In genomic region chr13:51849145-51850101, GRCh38 we compare ENCODE assay signal across 10 cellular contexts. TPM values are rescaled to one million over a fixed set of nuclear protein-coding genes. Genes with fewer than 3 reads are reported as not detected.
DNase-seq lines count a peak whose midpoint lies in the region; ATAC-seq, FAIRE-seq and TF ChIP-seq lines count a peak whose summit lies in the region.
"Had no signal": no experiment of that assay in that cellular context is flagged by ENCODE, and none has a peak within 500 bp of the region (broad histone marks: within the 10 kb centered on the region; RNA-seq: fewer than 3 reads in every experiment).

No MANE protein-coding gene starts in this region.

- peak; percentile 79 for TF ChIP-seq CTCF in HepG2 (CRISPR knock-in tag; IDR thresholded peaks at IDR 0.05)

- no peaks in the 10 kb centered on the region for H3K9me3 ChIP-seq in HepG2 (ENCODE audit: low read length)

- intact Hi-C loops in HepG2 (cut with micrococcal nuclease; ENCODE audit: unreplicated experiment): no loop called here

- H3K36me3 ChIP-seq in HepG2 (replicated peaks in 1 of 2; ENCODE audit: control insufficient read depth in 1 of 2, insufficient read depth in 2 of 2, low read length in 2 of 2): no peaks in the 10 kb centered on the region

- FAIRE-seq in HepG2 (lab: Jason Lieb, UNC): no peak

- no peaks in the 10 kb centered on the region for H3K27me3 ChIP-seq in HepG2 (ENCODE audit: control insufficient read depth in 1 of 2, insufficient read depth in 2 of 2, low read length in 2 of 2)

- no peak overlapping the region for H3K4me3 ChIP-seq in HepG2 (replicated peaks in 1 of 3; ENCODE audit: insufficient read depth in 1 of 3, low read depth in 2 of 3, low read length in 3 of 3)

- in situ Hi-C loops in HepG2 (cut with HindIII; ENCODE audit: extremely low pct_ligation_motif_present, low pct_unique_long_range_greater_than_20kb): no loop called here

- H4K20me1 ChIP-seq in HepG2 (ENCODE audit: insufficient read depth, low read length): no peaks in the 10 kb centered on the region

- H3K79me2 ChIP-seq in HepG2 (ENCODE audit: insufficient read depth, low read length): no peaks in the 10 kb centered on the region
- H3K79me2 ChIP-seq: parathyroid adenoma had no signal

- DNase-seq in NCI-H1694 treated with DMSO at 0.1 percent for 48 hours (lab: John Stamatoyannopoulos, UW) (peak; percentile 6), NCI-H1694 (lab: John Stamatoyannopoulos, UW) (no peak), NAMALWA (ENCODE audit: low spot score) (peak; percentile 51), HepG2 (ENCODE audit: low spot score) (peak; percentile 22), pons (ENCODE audit: low spot score) (no peak)
- peak; percentile 37 for DNase-seq in activated naive CD4-positive, alpha-beta T cell treated with Interleukin-2 at 50 U/mL for 16 hours

- BruUV-seq in HepG2 (replicated peaks; lab: Mats Ljungman, UMichigan): no TSS peak

- peaks cover 27% of the 10 kb centered on the region for H3K4me1 ChIP-seq in HepG2 (ENCODE audit: insufficient read depth, low read length)
- H3K4me1 ChIP-seq: parathyroid adenoma had no signal

- no peak overlapping the region for H3K27ac ChIP-seq in HepG2 (ENCODE audit: extremely low read length, insufficient read depth, low read length)
- H3K27ac ChIP-seq: parathyroid adenoma had no signal

- H3K9ac ChIP-seq in HepG2 (ENCODE audit: insufficient read depth, low read depth, low read length): no peak overlapping the region
- H3K9ac ChIP-seq: parathyroid adenoma had no signal

- POLR2A ChIA-PET in HepG2 (lab: Yijun Ruan, JAX): interaction anchor here (0.6 kb wide), 1 partner anchor 22 kb away, joined by 5 read pairs; no protein-coding TSS in a partner anchor

- WGBS in HepG2 (ENCODE audit: low lambda C conversion rate): 62% methylated on average over 19 of the region's 21 CpGs

- H2AFZ ChIP-seq in HepG2 (ENCODE audit: low read length): no peak overlapping the region
- H2AFZ ChIP-seq: parathyroid adenoma had no signal

- CTCF ChIA-PET in HepG2 (lab: Yijun Ruan, JAX; ENCODE audit: low intra/inter-chr PET ratio, low total read pairs): interaction anchor here (1.7 kb wide), 1 partner anchor 34 kb away, joined by 8 read pairs; no protein-coding TSS in a partner anchor

- no peak for TF ChIP-seq EP300 in HepG2 (IDR thresholded peaks at IDR 0.05; ENCODE audit: low read depth in 2 of 2, low read length in 2 of 2)
- no peak for TF ChIP-seq EP300 in HepG2 (CRISPR knock-in tag; IDR thresholded peaks at IDR 0.05; ENCODE audit: borderline replicate concordance)

- ATAC-seq in HepG2 (peak; percentile 76), GM21786 (IDR thresholded peaks at IDR 0.05; ENCODE audit: unreplicated experiment) (no peak), GM21825 (IDR thresholded peaks at IDR 0.05; ENCODE audit: unreplicated experiment) (no peak)

- no peak for TF ChIP-seq RAD21 in HepG2 (CRISPR knock-in tag; IDR thresholded peaks at IDR 0.05)

- no peak for TF ChIP-seq POLR2A in HepG2 (IDR thresholded peaks at IDR 0.05; ENCODE audit: insufficient read depth in 1 of 2, low read depth in 2 of 2, low read length in 2 of 2)

- H3K4me2 ChIP-seq in HepG2 (ENCODE audit: low read depth, low read length): no peak overlapping the region

TF ChIP-seq in HepG2, 621 proteins besides CTCF, POLR2A, EP300 and RAD21 (continues in another document):
- peak; percentile 50 for TF ChIP-seq STAG1 (CRISPR knock-in tag; IDR thresholded peaks at IDR 0.05)
- TF ChIP-seq ZNF180 (CRISPR knock-in tag; IDR thresholded peaks at IDR 0.05; ENCODE audit: borderline replicate concordance, low read depth): no peak

RNA-seq across cellular contexts. Expression of gene TMEM272, which starts 4.4 kb away (rescaled TPM):
- 0.18 and 0.62 TPM in 2 replicates for total RNA-seq in HepG2 (2016; rRNA removed; fragmentation: Illumina TruSeq; extraction: Trizol)
- not detected in 2 replicates for total RNA-seq in HepG2 (2016; cell fraction: cytosol; rRNA removed; fragmentation: Illumina TruSeq; extraction: Trizol; ENCODE audit: low read depth)
- 0.07 and 0.58 TPM in 2 replicates for total RNA-seq in HepG2 (2016; cell fraction: insoluble cytoplasmic fraction; rRNA removed; fragmentation: Illumina TruSeq; extraction: Trizol)
- total RNA-seq in HepG2 (2016; cell fraction: membrane; rRNA removed; fragmentation: Illumina TruSeq; extraction: Trizol): 0.03 and 0.37 TPM in 2 replicates
- total RNA-seq in HepG2 (2016; cell fraction: nucleus; rRNA removed; fragmentation: Illumina TruSeq; extraction: Trizol): 2.0 and 2.1 TPM in 2 replicates
- 0.37 and 0.52 TPM in 2 replicates for polyA plus RNA-seq in HepG2 (2011; rRNA removed)
- polyA plus RNA-seq in HepG2 (2011; cell fraction: cytosol; rRNA removed): 0.07 and 0.09 TPM in 2 replicates
- 1.9 and 2.3 TPM in 2 replicates for polyA plus RNA-seq in HepG2 (2011; cell fraction: nucleus; rRNA removed)
- 0.20 and 0.34 TPM in 2 replicates for polyA plus RNA-seq in HepG2 (2012)
- 0.03 TPM in 1 of 2 replicates, not detected in the other for polyA plus RNA-seq in HepG2 (2016; cell fraction: cytosol; fragmentation: Illumina TruSeq; extraction: Trizol; ENCODE audit: low read depth)
- 0.17 and 0.24 TPM in 2 replicates for polyA plus RNA-seq in HepG2 (2016; cell fraction: insoluble cytoplasmic fraction; fragmentation: Illumina TruSeq; extraction: Trizol; ENCODE audit: low read depth)
- polyA plus RNA-seq in HepG2 (2016; cell fraction: membrane; fragmentation: Illumina TruSeq; extraction: Trizol; ENCODE audit: low read depth): 0.03 TPM in 1 of 2 replicates, not detected in the other
- polyA plus RNA-seq in HepG2 (2016; cell fraction: nucleus; fragmentation: Illumina TruSeq; extraction: Trizol; ENCODE audit: insufficient read depth, low read depth): 2.5 and 3.1 TPM in 2 replicates
- 1.3 TPM in 1 of 2 replicates, not detected in the other for polyA minus RNA-seq in HepG2 (2011; rRNA and poly(A)+ RNA removed; ENCODE audit: low replicate concordance)
- polyA minus RNA-seq in HepG2 (2011; cell fraction: cytosol; rRNA and poly(A)+ RNA removed): not detected in 2 replicates
- 2.7 and 3.2 TPM in 2 replicates for polyA minus RNA-seq in HepG2 (2011; cell fraction: nucleus; rRNA and poly(A)+ RNA removed)

RNA-seq across cellular contexts. Expression of gene CCDC70, which starts 12.3 kb away (rescaled TPM):
- total RNA-seq in HepG2 (2016; rRNA removed; fragmentation: Illumina TruSeq; extraction: Trizol): 0.13 TPM in 1 of 2 replicates, not detected in the other
- not detected in 2 replicates for total RNA-seq in HepG2 (2016; cell fraction: cytosol; rRNA removed; fragmentation: Illumina TruSeq; extraction: Trizol; ENCODE audit: low read depth)
- total RNA-seq in HepG2 (2016; cell fraction: insoluble cytoplasmic fraction; rRNA removed; fragmentation: Illumina TruSeq; extraction: Trizol): not detected in 2 replicates
- not detected in 2 replicates for total RNA-seq in HepG2 (2016; cell fraction: membrane; rRNA removed; fragmentation: Illumina TruSeq; extraction: Trizol)
- total RNA-seq in HepG2 (2016; cell fraction: nucleus; rRNA removed; fragmentation: Illumina TruSeq; extraction: Trizol): not detected in 2 replicates
- polyA plus RNA-seq in HepG2 (2011; rRNA removed): not detected in 2 replicates
- polyA plus RNA-seq in HepG2 (2011; cell fraction: cytosol; rRNA removed): 0.05 and 0.07 TPM in 2 replicates
- polyA plus RNA-seq in HepG2 (2011; cell fraction: nucleus; rRNA removed): not detected in 2 replicates
- polyA plus RNA-seq in HepG2 (2012): not detected in 2 replicates
- polyA plus RNA-seq in HepG2 (2016; cell fraction: cytosol; fragmentation: Illumina TruSeq; extraction: Trizol; ENCODE audit: low read depth): not detected in 2 replicates
- polyA plus RNA-seq in HepG2 (2016; cell fraction: insoluble cytoplasmic fraction; fragmentation: Illumina TruSeq; extraction: Trizol; ENCODE audit: low read depth): not detected in 2 replicates
- not detected in 2 replicates for polyA plus RNA-seq in HepG2 (2016; cell fraction: membrane; fragmentation: Illumina TruSeq; extraction: Trizol; ENCODE audit: low read depth)
- polyA plus RNA-seq in HepG2 (2016; cell fraction: nucleus; fragmentation: Illumina TruSeq; extraction: Trizol; ENCODE audit: insufficient read depth, low read depth): not detected in 2 replicates
- polyA minus RNA-seq in HepG2 (2011; rRNA and poly(A)+ RNA removed; ENCODE audit: low replicate concordance): 0.64 TPM in 1 of 2 replicates, not detected in the other
- not detected in 2 replicates for polyA minus RNA-seq in HepG2 (2011; cell fraction: cytosol; rRNA and poly(A)+ RNA removed)
- polyA minus RNA-seq in HepG2 (2011; cell fraction: nucleus; rRNA and poly(A)+ RNA removed): not detected in 2 replicates
- total RNA-seq: CD4-positive, alpha-beta memory T cell had no signal
- polyA plus RNA-seq: CD4-positive, alpha-beta memory T cell had no signal

RNA-seq across cellular contexts. Expression of gene DHRS12, which starts 45.5 kb away (rescaled TPM):
- 4.8 and 7.2 TPM in 2 replicates for total RNA-seq in HepG2 (2016; rRNA removed; fragmentation: Illumina TruSeq; extraction: Trizol)
- total RNA-seq in HepG2 (2016; cell fraction: cytosol; rRNA removed; fragmentation: Illumina TruSeq; extraction: Trizol; ENCODE audit: low read depth): 8.8 and 10.5 TPM in 2 replicates
- total RNA-seq in HepG2 (2016; cell fraction: insoluble cytoplasmic fraction; rRNA removed; fragmentation: Illumina TruSeq; extraction: Trizol): 5.6 and 5.7 TPM in 2 replicates
- total RNA-seq in HepG2 (2016; cell fraction: membrane; rRNA removed; fragmentation: Illumina TruSeq; extraction: Trizol): 9.1 and 14.0 TPM in 2 replicates
- 6.7 TPM in 2 replicates for total RNA-seq in HepG2 (2016; cell fraction: nucleus; rRNA removed; fragmentation: Illumina TruSeq; extraction: Trizol)
- 8.4 and 12.7 TPM in 2 replicates for polyA plus RNA-seq in HepG2 (2011; rRNA removed)
- 7.3 and 8.0 TPM in 2 replicates for polyA plus RNA-seq in HepG2 (2011; cell fraction: cytosol; rRNA removed)
- polyA plus RNA-seq in HepG2 (2011; cell fraction: nucleus; rRNA removed): 19.6 and 21.8 TPM in 2 replicates
- polyA plus RNA-seq in HepG2 (2012): 10.8 and 12.0 TPM in 2 replicates
- 15.2 and 25.5 TPM in 2 replicates for polyA plus RNA-seq in HepG2 (2016; cell fraction: cytosol; fragmentation: Illumina TruSeq; extraction: Trizol; ENCODE audit: low read depth)
- polyA plus RNA-seq in HepG2 (2016; cell fraction: insoluble cytoplasmic fraction; fragmentation: Illumina TruSeq; extraction: Trizol; ENCODE audit: low read depth): 8.8 and 9.3 TPM in 2 replicates
- 15.3 and 19.6 TPM in 2 replicates for polyA plus RNA-seq in HepG2 (2016; cell fraction: membrane; fragmentation: Illumina TruSeq; extraction: Trizol; ENCODE audit: low read depth)
- polyA plus RNA-seq in HepG2 (2016; cell fraction: nucleus; fragmentation: Illumina TruSeq; extraction: Trizol; ENCODE audit: insufficient read depth, low read depth): 14.9 and 17.8 TPM in 2 replicates
- 0.89 and 5.4 TPM in 2 replicates for polyA minus RNA-seq in HepG2 (2011; rRNA and poly(A)+ RNA removed; ENCODE audit: low replicate concordance)
- 2.5 and 5.0 TPM in 2 replicates for polyA minus RNA-seq in HepG2 (2011; cell fraction: cytosol; rRNA and poly(A)+ RNA removed)
- 12.2 and 18.3 TPM in 2 replicates for polyA minus RNA-seq in HepG2 (2011; cell fraction: nucleus; rRNA and poly(A)+ RNA removed)

Comparison
In these comparisons a context has a peak if more than half of its experiments do, and no peak if none do; other contexts are left out.
1. DNase-seq: peak in NCI-H1694 treated with DMSO at 0.1 percent for 48 hours (single experiment), NAMALWA (single experiment), activated naive CD4-positive, alpha-beta T cell treated with Interleukin-2 at 50 U/mL for 16 hours (single experiment) and HepG2 (single experiment); none in NCI-H1694 (single experiment) and pons (single experiment).